10 cellular contexts compared by ENCODE assay signal in the genomic region with DNA sequence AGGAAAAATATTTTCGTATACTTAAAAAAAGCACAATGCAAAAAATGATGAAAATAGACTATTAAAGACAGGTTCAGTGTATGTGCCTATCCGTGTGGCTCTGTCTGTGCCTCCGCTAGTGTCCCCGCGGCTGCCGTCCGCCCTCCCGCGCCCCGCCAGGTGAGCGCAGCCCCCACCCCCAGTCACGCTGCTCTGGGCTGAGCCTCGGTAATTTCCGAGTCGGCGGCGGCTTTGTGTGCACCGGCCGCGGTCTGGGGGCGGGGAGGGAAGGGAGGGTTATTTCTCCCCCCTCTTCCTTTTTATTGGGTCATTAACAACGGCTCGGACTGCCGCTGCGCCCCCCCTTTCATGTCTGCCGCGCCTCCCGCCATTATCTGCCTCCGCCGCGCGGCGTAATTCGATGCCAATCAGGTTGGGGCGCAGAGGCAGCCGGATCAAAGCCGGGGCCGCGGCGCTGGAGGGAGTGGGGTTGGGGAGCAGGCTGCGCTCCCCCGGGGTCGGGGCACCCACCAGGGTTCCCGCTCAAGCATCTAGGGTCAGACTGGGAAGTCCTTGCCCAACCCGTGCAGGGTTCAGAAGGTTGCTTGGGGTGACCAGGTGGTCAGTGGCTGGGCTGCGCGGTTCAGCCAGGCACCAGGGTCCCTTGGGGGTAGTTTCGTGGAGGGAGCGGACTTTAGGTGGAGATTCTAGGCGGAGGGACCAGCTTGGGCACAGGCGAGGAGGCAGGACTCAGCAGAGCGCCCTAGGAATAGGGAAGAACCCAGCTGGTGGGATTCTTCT. TPM values are rescaled to one million over a fixed set of nuclear protein-coding genes. Genes with fewer than 3 reads are reported as not detected.
DNase-seq lines count a peak whose midpoint lies in the region; ATAC-seq, FAIRE-seq and TF ChIP-seq lines count a peak whose summit lies in the region.
"Had no signal": no experiment of that assay in that cellular context is flagged by ENCODE, and none has a peak within 500 bp of the region (broad histone marks: within the 10 kb centered on the region; RNA-seq: fewer than 3 reads in every experiment).

No MANE protein-coding gene starts in this region.

- DNase-seq in NCI-H1436 (lab: John Stamatoyannopoulos, UW) (peak; percentile 52), NCI-H1436 treated with DMSO at 0.1 percent for 48 hours (lab: John Stamatoyannopoulos, UW) (no peak), NCI-H128 (lab: John Stamatoyannopoulos, UW; ENCODE audit: unreplicated experiment) (peak; percentile 19), dorsolateral prefrontal cortex (peak in 1 of 10 donors; percentile 56), pancreas (peak in 1 of 6 donors; percentile 66), MM.1S (no peak), NOMO-1 treated with DMSO at 0.1 percent for 48 hours (lab: John Stamatoyannopoulos, UW; ENCODE audit: unreplicated experiment) (no peak)
- no peak for DNase-seq in activated CD4-positive, CD25-positive, alpha-beta regulatory T cell treated with anti-CD3 and anti-CD28 coated beads, Interleukin-2, amount 50 U/mL, for 72 hours
- DNase-seq: AML-193, SIG-M5 had no signal

- H3K9me2 ChIP-seq in MM.1S (replicated peaks; ENCODE audit: insufficient read depth, low read length), result no peaks in the 10 kb centered on the region

- peak; percentile 15 to 55 (median 44) for ATAC-seq in pancreas

- H4K20me1 ChIP-seq in MM.1S (ENCODE audit: insufficient read depth, low read length), result no peaks in the 10 kb centered on the region

- WGBS in pancreas, 2 donors, result 14% methylated on average over 49 to 52 of the region's 52 CpGs

- H3K4me2 ChIP-seq in MM.1S (ENCODE audit: low read depth, low read length), result no peak overlapping the region

- no peak overlapping the region for H2AFZ ChIP-seq in MM.1S (ENCODE audit: low read length)

- H3K36me3 ChIP-seq in pancreas, result no peaks in the 10 kb centered on the region
- H3K36me3 ChIP-seq in MM.1S (replicated peaks; ENCODE audit: insufficient read depth, low read length), result no peaks in the 10 kb centered on the region

- no peak overlapping the region for H3K9ac ChIP-seq in MM.1S (ENCODE audit: low read length)

- intact Hi-C loops in dorsolateral prefrontal cortex (cut with DNase I), result loop anchor here in 1 of 2 donors (5.0 kb wide), 1 partner anchor 44 kb away; no protein-coding TSS in a partner anchor
- intact Hi-C loops in pancreas (cut with DNase I), result loop anchor here in 1 of 3 donors (10.0 kb wide), 1 partner anchor 51 kb away; no protein-coding TSS in a partner anchor

- no peaks in the 10 kb centered on the region for H3K79me2 ChIP-seq in MM.1S (ENCODE audit: low read length)

- H3K4me1 ChIP-seq in pancreas (peaks cover 7 to 14% (median 7%) of the 10 kb centered on the region in 3 donors), MM.1S (ENCODE audit: low read length) (no peaks in the 10 kb centered on the region)

- no peaks in the 10 kb centered on the region for H3K9me3 ChIP-seq in pancreas
- H3K9me3 ChIP-seq in MM.1S (replicated peaks; ENCODE audit: insufficient read depth, low read length), result no peaks in the 10 kb centered on the region

- TF ChIP-seq CTCF in dorsolateral prefrontal cortex (IDR thresholded peaks at IDR 0.05 in 54 of 56, conservative IDR thresholded peaks at IDR 0.05 in 2 of 56; ENCODE audit: low read depth in 1 of 56, partially characterized antibody in 56 of 56) (no peak), pancreas (IDR thresholded peaks at IDR 0.05) (no peak), MM.1S (IDR thresholded peaks at IDR 0.05; ENCODE audit: low read length) (no peak)

- peak overlapping the region in 57 of 59 donors; percentile 6 to 94 (median 77) for H3K27ac ChIP-seq in dorsolateral prefrontal cortex
- no peak overlapping the region for H3K27ac ChIP-seq in pancreas
- no peak overlapping the region for H3K27ac ChIP-seq in MM.1S (ENCODE audit: low read length)

- H3K4me3 ChIP-seq in dorsolateral prefrontal cortex (peak overlapping the region; percentile 1 to 73 (median 50)), pancreas (peak overlapping the region in 3 of 4 donors; percentile 5 to 33 (median 18)), MM.1S (ENCODE audit: low read length) (no peak overlapping the region)

- no peak for FAIRE-seq in pancreas (lab: Jason Lieb, UNC)

- no peaks in the 10 kb centered on the region for H3F3A ChIP-seq in MM.1S (ENCODE audit: insufficient read depth, low read length)

- H3K27me3 ChIP-seq in dorsolateral prefrontal cortex (no peaks in the 10 kb centered on the region), pancreas (peaks cover 0 to 3% (median 0%) of the 10 kb centered on the region in 4 donors), MM.1S (replicated peaks; ENCODE audit: insufficient read depth, low read length) (peaks cover 29% of the 10 kb centered on the region)

RNA-seq across cellular contexts. Expression of a gene that starts 39.5 kb away (rescaled TPM):
- total RNA-seq in dorsolateral prefrontal cortex (100 to 1,000 TPM in 19 of 120 experiments, 10 to 100 TPM in 101; 37.2 to 251 (median 77.9) TPM), pancreas (under 1 TPM; 0.06 to 0.66 (median 0.08) TPM)
- under 1 TPM; 0.45 to 0.49 TPM for polyA plus RNA-seq in pancreas

Comparison
In these comparisons a context has a peak if more than half of its experiments do, and no peak if none do; other contexts are left out.
1. DNase-seq: peak in NCI-H1436 (single experiment) and NCI-H128 (single experiment); none in NCI-H1436 treated with DMSO at 0.1 percent for 48 hours (single experiment), MM.1S (single experiment), NOMO-1 treated with DMSO at 0.1 percent for 48 hours (single experiment) and activated CD4-positive, CD25-positive, alpha-beta regulatory T cell treated with anti-CD3 and anti-CD28 coated beads, Interleukin-2, amount 50 U/mL, for 72 hours (single experiment).
2. H3K27ac ChIP-seq: peak in dorsolateral prefrontal cortex (57 of 59); none in pancreas (0 of 4) and MM.1S (single experiment).
3. RNA of a gene that starts 39.5 kb away (total RNA-seq): 37.2 to 251 TPM in dorsolateral prefrontal cortex; 0.06 to 0.66 TPM in pancreas; every median in the first group is over 10 times any median in the second.